In the genomic region with DNA sequence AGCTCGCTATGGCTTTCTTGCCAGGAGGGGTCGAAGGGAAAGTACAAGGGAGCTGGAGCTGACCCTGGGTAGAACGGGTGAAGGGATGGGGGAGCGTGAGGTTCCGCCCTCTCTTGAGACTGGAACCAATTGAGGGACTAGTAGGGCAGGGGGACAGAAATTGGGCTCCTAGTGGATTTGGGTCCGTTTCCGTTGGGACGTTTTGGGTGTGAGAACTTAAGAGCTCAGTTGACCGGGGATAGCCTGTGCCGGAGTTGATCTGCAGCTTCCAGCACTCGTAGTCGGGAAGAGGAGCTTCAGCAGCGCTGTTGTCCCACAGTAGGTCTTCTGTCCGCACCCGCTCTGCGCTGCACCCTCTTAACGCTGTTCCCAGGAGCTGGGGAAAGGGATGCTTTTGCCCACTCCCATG, we compare ENCODE assay signal across 8 cellular contexts. TPM values are rescaled to one million over a fixed set of nuclear protein-coding genes. Genes with fewer than 3 reads are reported as not detected.
A peak's percentile ranks its signal among the peaks of the same experiment; 100 is the strongest.
DNase-seq lines count a peak whose midpoint lies in the region; ATAC-seq and TF ChIP-seq lines count a peak whose summit lies in the region.

No MANE protein-coding gene starts in this region.

- CTCF ChIA-PET in CD4-positive, alpha-beta T cell (lab: Charles Lee) = interaction anchor here (0.9 to 2.6 kb wide), 9 partner anchors 10 to 245 kb away, joined by 3 to 12 read pairs (median 7); partner anchors contain the start of genes RNF227 and TP53

- no peak for TF ChIP-seq CTCF in CD4-positive, alpha-beta T cell (IDR thresholded peaks at IDR 0.05)
- no peak for TF ChIP-seq CTCF in smooth muscle cell (IDR thresholded peaks at IDR 0.05; ENCODE audit: borderline replicate concordance, insufficient read depth, poor library complexity, severe bottlenecking)

- peak overlapping the region; percentile 98 for H3K4me2 ChIP-seq in smooth muscle cell

- peak overlapping the region; percentile 90 for H3K27ac Mint-ChIP-seq in CD4-positive, alpha-beta T cell
- peak overlapping the region; percentile 96 to 98 (median 97) for H3K27ac Mint-ChIP-seq in immature natural killer cell

- peaks cover 20% of the 10 kb centered on the region for H3K79me2 ChIP-seq in smooth muscle cell (ENCODE audit: low read depth)

- H2AFZ ChIP-seq in smooth muscle cell (ENCODE audit: low read depth) = peak overlapping the region; percentile 94

- H3K4me3 Mint-ChIP-seq in CD4-positive, alpha-beta T cell = peak overlapping the region; percentile 97
- peak overlapping the region; percentile 95 to 97 (median 95) for H3K4me3 Mint-ChIP-seq in immature natural killer cell

- peaks cover 51% of the 10 kb centered on the region for H3K36me3 Mint-ChIP-seq in CD4-positive, alpha-beta T cell (ENCODE audit: low read depth)
- H3K36me3 Mint-ChIP-seq in immature natural killer cell = peaks cover 5 to 19% (median 14%) of the 10 kb centered on the region in 3 donors

- H3K4me3 ChIP-seq in NT2/D1 (ENCODE audit: insufficient read length, low read depth) (peak overlapping the region; percentile 86), smooth muscle cell (peak overlapping the region; percentile 94)

- POLR2A ChIA-PET in CD4-positive, alpha-beta T cell (lab: Charles Lee) = interaction anchor here (1.0 to 5.3 kb wide), 15 partner anchors 10 to 317 kb away, joined by 3 to 60 read pairs (median 7); partner anchors contain the start of genes CYB5D1, FXR2, NAA38 and RNF227

- H3K36me3 ChIP-seq in NT2/D1 (ENCODE audit: insufficient read depth, insufficient read length, low read length) = peaks cover 30% of the 10 kb centered on the region
- H3K36me3 ChIP-seq in smooth muscle cell (ENCODE audit: low read depth) = no peaks in the 10 kb centered on the region

- WGBS in smooth muscle cell (ENCODE audit: low lambda C conversion rate) = under 1% methylated on average over 17 of the region's 17 CpGs

- no peaks in the 10 kb centered on the region for H3K9me3 ChIP-seq in CD4-positive, alpha-beta T cell (ENCODE audit: control insufficient read depth, low read length)
- H3K9me3 ChIP-seq in NT2/D1 (ENCODE audit: insufficient read depth, low read length) = no peaks in the 10 kb centered on the region
- no peaks in the 10 kb centered on the region for H3K9me3 ChIP-seq in smooth muscle cell (replicated peaks; ENCODE audit: low read depth)

- peak in 1 of 10 experiments; percentile 5 for DNase-seq in CD4-positive, alpha-beta T cell
- DNase-seq in NT2/D1 (ENCODE audit: low read depth, low spot score) = no peak
- DNase-seq in T47D (ENCODE audit: low read depth in 1 of 2, low spot score in 1 of 2) = peak; percentile 41 to 47
- DNase-seq in immature natural killer cell = no peak
- DNase-seq in smooth muscle cell (lab: John Stamatoyannopoulos, UW; ENCODE audit: unreplicated experiment) = no peak

- H3K9me3 Mint-ChIP-seq in CD4-positive, alpha-beta T cell = no peaks in the 10 kb centered on the region
- H3K9me3 Mint-ChIP-seq in immature natural killer cell = no peaks in the 10 kb centered on the region

- H3F3A ChIP-seq in smooth muscle cell (ENCODE audit: low read depth) = no peaks in the 10 kb centered on the region

- in situ Hi-C loops in T47D (cut with HindIII; ENCODE audit: low pct_unique_long_range_greater_than_20kb, low sequenced_read_pairs) = no loop called here

- H3K9ac ChIP-seq in NT2/D1 (ENCODE audit: insufficient read length, low read depth) (peak overlapping the region; percentile 79), smooth muscle cell (ENCODE audit: low read depth) (peak overlapping the region; percentile 98)

- peak overlapping the region; percentile 83 for H3K27ac ChIP-seq in CD4-positive, alpha-beta T cell (ENCODE audit: low read depth, low read length)
- peak overlapping the region; percentile 85 for H3K27ac ChIP-seq in smooth muscle cell (ENCODE audit: low read depth)

- H3K4me1 ChIP-seq in NT2/D1 (ENCODE audit: insufficient read depth, insufficient read length) (peaks cover 3% of the 10 kb centered on the region), smooth muscle cell (ENCODE audit: low read depth) (peaks cover 21% of the 10 kb centered on the region)

- H3K27me3 ChIP-seq in CD4-positive, alpha-beta T cell (ENCODE audit: control insufficient read depth, insufficient read depth, low read length) = no peaks in the 10 kb centered on the region
- H3K27me3 ChIP-seq in NT2/D1 (ENCODE audit: insufficient read depth, insufficient read length) = peaks cover 13% of the 10 kb centered on the region
- no peaks in the 10 kb centered on the region for H3K27me3 ChIP-seq in smooth muscle cell (ENCODE audit: low read depth)

- intact Hi-C loops in CD4-positive, alpha-beta T cell (cut with DNase I, micrococcal nuclease) = loop anchor here (1.0 to 5.0 kb wide), 5 partner anchors 10 to 315 kb away; partner anchors contain the start of genes CHD3 (in 1 of the 2) and RNF227 (in 1 of the 2)

- peak; percentile 19 for ATAC-seq in CD4-positive, alpha-beta T cell (ENCODE audit: poor library complexity)
- ATAC-seq in GM21526 (IDR thresholded peaks at IDR 0.05; ENCODE audit: low FRiP score, unreplicated experiment) = peak; percentile 8
- ATAC-seq in GM18873 (IDR thresholded peaks at IDR 0.05; ENCODE audit: low FRiP score, unreplicated experiment) = no peak
- ATAC-seq in HG03469 (IDR thresholded peaks at IDR 0.05; ENCODE audit: unreplicated experiment) = no peak

- peaks cover 17% of the 10 kb centered on the region for H4K20me1 ChIP-seq in smooth muscle cell (ENCODE audit: low read depth)

- peaks cover 52% of the 10 kb centered on the region for H3K4me1 Mint-ChIP-seq in CD4-positive, alpha-beta T cell (ENCODE audit: low read depth)
- peaks cover 41 to 50% of the 10 kb centered on the region in 2 donors for H3K4me1 Mint-ChIP-seq in immature natural killer cell

- H3K27me3 Mint-ChIP-seq in CD4-positive, alpha-beta T cell = no peaks in the 10 kb centered on the region
- peaks cover 4 to 8% (median 5%) of the 10 kb centered on the region in 3 donors for H3K27me3 Mint-ChIP-seq in immature natural killer cell (ENCODE audit: low read depth in 3 of 3)

RNA-seq across cellular contexts. Expression of gene CNTROB, which starts 0.5 kb away (rescaled TPM):
- 10 to 100 TPM; 20.6 to 21.9 TPM for total RNA-seq in CD4-positive, alpha-beta T cell
- polyA plus RNA-seq in immature natural killer cell = 10 to 100 TPM in 1 of 3 donors, 1 to 10 TPM in 2; 1.8 to 14.4 (median 8.3) TPM
- 11.1 and 23.5 TPM in 2 replicates for total RNA-seq in smooth muscle cell
- 20.6 and 26.3 TPM in 2 replicates for polyA plus RNA-seq in smooth muscle cell

RNA-seq across cellular contexts. Expression of gene TRAPPC1, which starts 0.7 kb away (rescaled TPM):
- 10 to 100 TPM; 39.3 to 39.5 TPM for total RNA-seq in CD4-positive, alpha-beta T cell
- polyA plus RNA-seq in immature natural killer cell (100 to 1,000 TPM; 233 to 379 (median 288) TPM), smooth muscle cell (364 and 392 TPM in 2 replicates)
- 53.6 and 56.2 TPM in 2 replicates for total RNA-seq in smooth muscle cell

RNA-seq across cellular contexts. Expression of gene KCNAB3, which starts 2.8 kb away (rescaled TPM):
- 1 to 10 TPM; 7.1 to 8.2 TPM for total RNA-seq in CD4-positive, alpha-beta T cell
- under 1 TPM in 2 of 3 donors, not detected in 1; 0.15 to 0.26 TPM for polyA plus RNA-seq in immature natural killer cell
- total RNA-seq in smooth muscle cell = 4.6 and 8.7 TPM in 2 replicates
- polyA plus RNA-seq in smooth muscle cell = 4.4 and 5.3 TPM in 2 replicates

RNA-seq across cellular contexts. Expression of gene RNF227, which starts 16.4 kb away (rescaled TPM):
- 1 to 10 TPM; 3.2 to 3.5 TPM for total RNA-seq in CD4-positive, alpha-beta T cell
- polyA plus RNA-seq in immature natural killer cell = 1 to 10 TPM; 1.9 to 3.3 (median 2.7) TPM
- total RNA-seq in smooth muscle cell = 3.4 and 5.4 TPM in 2 replicates
- polyA plus RNA-seq in smooth muscle cell = 3.5 and 5.1 TPM in 2 replicates

RNA-seq across cellular contexts. Expression of gene CHD3, which starts 43.9 kb away (rescaled TPM):
- 100 to 1,000 TPM; 263 to 297 TPM for total RNA-seq in CD4-positive, alpha-beta T cell
- 10 to 100 TPM in 1 of 3 donors, 1 to 10 TPM in 1, under 1 TPM in 1; 0.72 to 19.6 (median 3.5) TPM for polyA plus RNA-seq in immature natural killer cell
- 28.5 and 34.9 TPM in 2 replicates for total RNA-seq in smooth muscle cell
- polyA plus RNA-seq in smooth muscle cell = 16.3 and 23.5 TPM in 2 replicates

Comparison
In these comparisons a context has a peak if more than half of its experiments do, and no peak if none do; other contexts are left out.
1. ATAC-seq: peak in CD4-positive, alpha-beta T cell (single experiment) and GM21526 (single experiment); none in GM18873 (single experiment) and HG03469 (single experiment).
2. DNase-seq: peak in T47D (2 of 2); none in NT2/D1 (single experiment), immature natural killer cell (0 of 3) and smooth muscle cell (single experiment).